Comparison of ENCODE assay signal across 10 cellular contexts in the genomic region with DNA sequence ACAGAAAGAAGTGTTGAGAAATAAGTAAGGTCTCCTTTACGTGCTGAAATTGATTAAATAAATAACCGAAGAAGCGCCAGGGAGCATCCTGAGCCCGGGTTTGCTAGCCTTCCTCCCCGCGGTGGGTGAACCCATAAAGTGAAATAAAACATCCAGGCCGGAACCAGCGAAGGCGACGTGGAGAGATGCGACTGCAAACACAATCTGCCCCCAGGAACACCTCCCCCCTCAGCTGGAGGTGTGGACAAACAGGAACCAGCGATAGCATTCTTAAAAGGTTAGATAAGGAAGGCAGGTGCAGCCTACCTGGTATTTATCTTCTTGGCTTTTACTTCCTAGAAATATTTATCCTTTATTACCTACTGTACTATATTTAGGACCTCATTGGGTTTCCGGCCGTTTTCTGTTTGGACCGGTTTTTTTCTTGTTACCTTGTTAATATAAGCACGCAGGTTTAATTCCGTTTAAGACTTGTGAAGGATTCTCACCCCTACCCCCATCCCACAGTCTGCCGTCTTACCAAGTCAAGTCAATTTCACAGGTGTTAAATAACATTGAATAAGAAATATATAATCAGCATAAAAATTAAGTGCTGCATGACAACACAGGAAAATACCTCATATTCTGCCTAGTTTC.
DNase-seq lines count a peak whose midpoint lies in the region; ATAC-seq and TF ChIP-seq lines count a peak whose summit lies in the region.
"Had no signal": no experiment of that assay in that cellular context is flagged by ENCODE, and none has a peak within 500 bp of the region (broad histone marks: within the 10 kb centered on the region; RNA-seq: fewer than 3 reads in every experiment).

No MANE protein-coding gene starts in this region.

- H3K4me3 ChIP-seq in OCI-LY7 (ENCODE audit: low read depth, low read length, poor library complexity, severe bottlenecking): no peak overlapping the region
- H3K4me3 ChIP-seq in iPS-15b (ENCODE audit: low read depth, low read length): peak overlapping the region; percentile 32
- H3K4me3 ChIP-seq in thyroid gland (replicated peaks in 1 of 3): no peak overlapping the region

- peak overlapping the region; percentile 76 for H3K4me3 Mint-ChIP-seq in activated T-cell treated with anti-CD3 and anti-CD28 coated beads, Interleukin-2, amount 50 U/mL, for 4 hours

- no peaks in the 10 kb centered on the region for H3K9me2 ChIP-seq in OCI-LY7 (ENCODE audit: insufficient read depth, low read length)

- no peaks in the 10 kb centered on the region for H3K36me3 Mint-ChIP-seq in activated T-cell treated with anti-CD3 and anti-CD28 coated beads, Interleukin-2, amount 50 U/mL, for 4 hours (ENCODE audit: insufficient read depth)

- 48 to 50% methylated on average over 18 of the region's 18 CpGs for WGBS in thyroid gland, 2 donors

- H3K4me1 ChIP-seq in OCI-LY7 (ENCODE audit: insufficient read depth, low read length, poor library complexity, severe bottlenecking) (peaks cover 25% of the 10 kb centered on the region), iPS-15b (ENCODE audit: control insufficient read depth, insufficient read depth, low read length) (peaks cover 3% of the 10 kb centered on the region), thyroid gland (peaks cover 5 to 6% of the 10 kb centered on the region in 2 donors)

- no peak for TF ChIP-seq POLR2A in thyroid gland (IDR thresholded peaks at IDR 0.05)

- BruUV-seq in OCI-LY7 (replicated peaks; lab: Mats Ljungman, UMichigan): no TSS peak

- H3K27ac ChIP-seq in OCI-LY7 (ENCODE audit: low read depth, low read length, poor library complexity, severe bottlenecking): no peak overlapping the region
- no peak overlapping the region for H3K27ac ChIP-seq in thyroid gland

- H3K4me1 Mint-ChIP-seq in activated T-cell treated with anti-CD3 and anti-CD28 coated beads, Interleukin-2, amount 50 U/mL, for 4 hours (ENCODE audit: low read depth): peaks cover 35% of the 10 kb centered on the region

- no peak for DNase-seq in activated T-cell treated with anti-CD3 and anti-CD28 coated beads, Interleukin-2, amount 50 U/mL, for 4 hours
- DNase-seq in activated T-cell treated with anti-CD3 and anti-CD28 coated beads for 4 hours: no peak
- DNase-seq in OCI-LY7 (ENCODE audit: low spot score): no peak
- peak; percentile 7 to 17 for DNase-seq in thyroid gland
- no peak for DNase-seq in foreskin melanocyte
- DNase-seq: naive B cell, SW 1271 had no signal

- POLR2A ChIA-PET in OCI-LY7 (lab: Charles Lee): no interaction called here

- H3K9me3 ChIP-seq in OCI-LY7 (ENCODE audit: low read length) (no peaks in the 10 kb centered on the region), iPS-15b (ENCODE audit: control insufficient read depth, insufficient read depth, low read length) (no peaks in the 10 kb centered on the region), thyroid gland (no peaks in the 10 kb centered on the region)

- intact Hi-C loops in OCI-LY7 (cut with micrococcal nuclease; ENCODE audit: unreplicated experiment): no loop called here
- intact Hi-C loops in thyroid gland (cut with DNase I): no loop called here

- ATAC-seq in activated T-cell treated with anti-CD3 and anti-CD28 coated beads, Interleukin-2, amount 50 U/mL, for 4 hours: no peak
- ATAC-seq in HG03280 (IDR thresholded peaks at IDR 0.05; ENCODE audit: unreplicated experiment) (no peak), HG03565 (IDR thresholded peaks at IDR 0.05; ENCODE audit: unreplicated experiment) (no peak)

- no peaks in the 10 kb centered on the region for H4K20me1 ChIP-seq in OCI-LY7 (ENCODE audit: insufficient read depth, low read length)

- peak overlapping the region; percentile 24; the same call in 1 of the 2 replicates for H3K4me2 ChIP-seq in OCI-LY7 (ENCODE audit: low read length)

- CTCF ChIA-PET in OCI-LY7 (lab: Charles Lee; ENCODE audit: unreplicated experiment): no interaction called here

- H2AFZ ChIP-seq in OCI-LY7 (ENCODE audit: low read length): no peak overlapping the region

- H3K79me2 ChIP-seq in OCI-LY7 (ENCODE audit: insufficient read depth, low read depth, low read length): no peaks in the 10 kb centered on the region

- H3K9ac ChIP-seq in iPS-15b (ENCODE audit: low read depth, low read length): no peak overlapping the region

- H3K27me3 Mint-ChIP-seq in activated T-cell treated with anti-CD3 and anti-CD28 coated beads, Interleukin-2, amount 50 U/mL, for 4 hours (ENCODE audit: low read depth): peaks cover 5% of the 10 kb centered on the region

- no peaks in the 10 kb centered on the region for H3K36me3 ChIP-seq in OCI-LY7 (ENCODE audit: insufficient read depth, low read length)
- H3K36me3 ChIP-seq in iPS-15b (ENCODE audit: control insufficient read depth, insufficient read depth, low read length): no peaks in the 10 kb centered on the region
- no peaks in the 10 kb centered on the region for H3K36me3 ChIP-seq in thyroid gland

- peaks cover 12% of the 10 kb centered on the region for H3K27me3 ChIP-seq in iPS-15b (ENCODE audit: control insufficient read depth, insufficient read depth, low read length)
- peaks cover 8% of the 10 kb centered on the region for H3K27me3 ChIP-seq in thyroid gland

- no peaks in the 10 kb centered on the region for H3K9me3 Mint-ChIP-seq in activated T-cell treated with anti-CD3 and anti-CD28 coated beads, Interleukin-2, amount 50 U/mL, for 4 hours

- TF ChIP-seq CTCF in OCI-LY7 (conservative IDR thresholded peaks at IDR 0.05; ENCODE audit: low read length): no peak
- TF ChIP-seq CTCF in thyroid gland (IDR thresholded peaks at IDR 0.05): no peak

Comparison
In these comparisons a context has a peak if more than half of its experiments do, and no peak if none do; other contexts are left out.
1. DNase-seq: peak in thyroid gland (2 of 2); none in activated T-cell treated with anti-CD3 and anti-CD28 coated beads, Interleukin-2, amount 50 U/mL, for 4 hours (single experiment), activated T-cell treated with anti-CD3 and anti-CD28 coated beads for 4 hours (single experiment), OCI-LY7 (single experiment) and foreskin melanocyte (single experiment).